In genomic region chr2:189569295-189569925, GRCh38 we compare ENCODE assay signal across 9 cellular contexts. TPM values are rescaled to one million over a fixed set of nuclear protein-coding genes. Genes with fewer than 3 reads are reported as not detected.
A peak's percentile ranks its signal among the peaks of the same experiment; 100 is the strongest.
DNase-seq lines count a peak whose midpoint lies in the region; ATAC-seq and TF ChIP-seq lines count a peak whose summit lies in the region.
"Had no signal": no experiment of that assay in that cellular context is flagged by ENCODE, and none has a peak within 500 bp of the region (broad histone marks: within the 10 kb centered on the region; RNA-seq: fewer than 3 reads in every experiment).

No MANE protein-coding gene starts in this region.

- ATAC-seq in T-helper 17 cell (no peak), heart right ventricle (peak in 7 of 8 donors; percentile 53 to 70 (median 62)), foreskin keratinocyte (no peak)

- H3K27ac ChIP-seq in heart right ventricle: peak overlapping the region in 9 of 10 donors; percentile 21 to 73 (median 46)
- peak overlapping the region in 3 of 4 donors; percentile 7 to 16 (median 10) for H3K27ac ChIP-seq in transverse colon
- H3K27ac ChIP-seq in mesendoderm (ENCODE audit: low read depth, low read length): no peak overlapping the region
- H3K27ac ChIP-seq in foreskin keratinocyte: no peak overlapping the region

- H2BK120ac ChIP-seq in mesendoderm (ENCODE audit: low read depth, low read length): no peak overlapping the region

- peaks cover 23% of the 10 kb centered on the region for H3K36me3 Mint-ChIP-seq in activated naive CD4-positive, alpha-beta T cell treated with anti-CD3 and anti-CD28 coated beads for 36 hours (ENCODE audit: low read depth)
- peaks cover 20% of the 10 kb centered on the region for H3K36me3 Mint-ChIP-seq in T-helper 17 cell (ENCODE audit: low read depth)

- no peak overlapping the region for H3K56ac ChIP-seq in mesendoderm (ENCODE audit: low read length)

- peak in 4 of 9 donors; percentile 34 to 49 (median 42) for TF ChIP-seq CTCF in heart right ventricle (IDR thresholded peaks at IDR 0.05)
- no peak for TF ChIP-seq CTCF in transverse colon (IDR thresholded peaks at IDR 0.05)
- no peak for TF ChIP-seq CTCF in foreskin keratinocyte (conservative IDR thresholded peaks at IDR 0.05)

- no peak overlapping the region for H4K8ac ChIP-seq in mesendoderm (ENCODE audit: low read depth, low read length)

- H3K9me3 Mint-ChIP-seq in activated naive CD4-positive, alpha-beta T cell treated with anti-CD3 and anti-CD28 coated beads for 36 hours: no peaks in the 10 kb centered on the region

- H3K4me1 ChIP-seq in heart right ventricle (peaks cover 6 to 80% (median 52%) of the 10 kb centered on the region in 9 donors), transverse colon (peaks cover 0 to 18% (median 2%) of the 10 kb centered on the region in 4 donors), mesendoderm (ENCODE audit: control insufficient read depth, low read depth, low read length) (no peaks in the 10 kb centered on the region), foreskin keratinocyte (peaks cover 7% of the 10 kb centered on the region)

- H2BK5ac ChIP-seq in mesendoderm (ENCODE audit: low read length): no peak overlapping the region

- CTCF ChIA-PET in activated naive CD4-positive, alpha-beta T cell treated with anti-CD3 and anti-CD28 coated beads for 36 hours (lab: Charles Lee): no interaction called here

- H3K79me1 ChIP-seq in mesendoderm (ENCODE audit: low read length): no peaks in the 10 kb centered on the region

- H3K4ac ChIP-seq in mesendoderm (ENCODE audit: low read depth, low read length): no peak overlapping the region

- H2AK5ac ChIP-seq in mesendoderm (ENCODE audit: low read length): no peak overlapping the region

- no peak overlapping the region for H2BK15ac ChIP-seq in mesendoderm (replicated peaks; ENCODE audit: low read depth)

- H3K36me3 ChIP-seq in heart right ventricle: peaks cover 0 to 100% (median 46%) of the 10 kb centered on the region in 9 donors
- H3K36me3 ChIP-seq in transverse colon: peaks cover 0 to 22% (median 5%) of the 10 kb centered on the region in 4 donors
- no peaks in the 10 kb centered on the region for H3K36me3 ChIP-seq in mesendoderm (ENCODE audit: control insufficient read depth, insufficient read depth, low read length)

- 23 to 30% methylated on average over 1 of the region's 1 CpG for WGBS in heart right ventricle, 2 donors
- 13 to 20% methylated on average over 1 of the region's 1 CpG for WGBS in transverse colon (ENCODE audit: low coverage in 1 of 2), 2 donors
- WGBS in mesendoderm (ENCODE audit: extremely low coverage, insufficient coverage, low lambda C conversion rate): no CpG with 5 or more reads among the region's 1 CpG

- no peak overlapping the region for H3K9ac ChIP-seq in mesendoderm (ENCODE audit: low read length)

- no peak overlapping the region for H4K5ac ChIP-seq in mesendoderm (ENCODE audit: low read length)

- H3K79me2 ChIP-seq in mesendoderm (ENCODE audit: control insufficient read depth, insufficient read depth, low read length): no peaks in the 10 kb centered on the region

- peak overlapping the region; percentile 16 for H3K4me3 Mint-ChIP-seq in activated naive CD4-positive, alpha-beta T cell treated with anti-CD3 and anti-CD28 coated beads for 36 hours
- peak overlapping the region; percentile 73 for H3K4me3 Mint-ChIP-seq in T-helper 17 cell
- H3K4me3 Mint-ChIP-seq: B cell had no signal

- peaks cover 37% of the 10 kb centered on the region for H3K4me1 Mint-ChIP-seq in activated naive CD4-positive, alpha-beta T cell treated with anti-CD3 and anti-CD28 coated beads for 36 hours (ENCODE audit: low read depth)
- H3K4me1 Mint-ChIP-seq in T-helper 17 cell: peaks cover 39% of the 10 kb centered on the region

- TF ChIP-seq POLR2A in transverse colon (IDR thresholded peaks at IDR 0.05): no peak

- H3K4me3 ChIP-seq in heart right ventricle (no peak overlapping the region), transverse colon (no peak overlapping the region), mesendoderm (ENCODE audit: low read length) (no peak overlapping the region)

- no peak for DNase-seq in activated naive CD4-positive, alpha-beta T cell treated with anti-CD3 and anti-CD28 coated beads for 36 hours
- no peak for DNase-seq in activated naive CD4-positive, alpha-beta T cell treated with anti-CD3 and anti-CD28 coated beads, Interleukin-2, amount 50 U/mL, for 16 hours
- DNase-seq in T-helper 17 cell (no peak), heart right ventricle (no peak), transverse colon (no peak), mesendoderm (no peak), foreskin keratinocyte (no peak), NCI-H2081 (lab: John Stamatoyannopoulos, UW) (no peak)

- no peaks in the 10 kb centered on the region for H3K9me3 ChIP-seq in T-helper 17 cell (ENCODE audit: control insufficient read depth, low read length, poor library complexity, severe bottlenecking)
- H3K9me3 ChIP-seq in heart right ventricle: no peaks in the 10 kb centered on the region
- H3K9me3 ChIP-seq in transverse colon: no peaks in the 10 kb centered on the region

- TF ChIP-seq EP300 in transverse colon (IDR thresholded peaks at IDR 0.05; ENCODE audit: low read depth): no peak

- intact Hi-C loops in activated naive CD4-positive, alpha-beta T cell treated with anti-CD3 and anti-CD28 coated beads for 36 hours (cut with micrococcal nuclease): no loop called here
- intact Hi-C loops in heart right ventricle (cut with DNase I) (loop anchor here in 2 of 10 donors (5.0 to 10.0 kb wide), 2 partner anchors 95 to 102 kb away; no protein-coding TSS in a partner anchor), transverse colon (cut with DNase I; ENCODE audit: low total_unique reads) (no loop called here)

- no peaks in the 10 kb centered on the region for H3K27me3 Mint-ChIP-seq in activated naive CD4-positive, alpha-beta T cell treated with anti-CD3 and anti-CD28 coated beads for 36 hours (ENCODE audit: low read depth)
- no peaks in the 10 kb centered on the region for H3K27me3 Mint-ChIP-seq in T-helper 17 cell

- H3K18ac ChIP-seq in mesendoderm (ENCODE audit: low read length): no peak overlapping the region

- H3K27me3 ChIP-seq in heart right ventricle (no peaks in the 10 kb centered on the region), transverse colon (no peaks in the 10 kb centered on the region), mesendoderm (ENCODE audit: insufficient read depth, low read length, poor library complexity) (peaks cover 5% of the 10 kb centered on the region), foreskin keratinocyte (peaks cover 5% of the 10 kb centered on the region)

- peak overlapping the region; percentile 78 for H3K27ac Mint-ChIP-seq in activated naive CD4-positive, alpha-beta T cell treated with anti-CD3 and anti-CD28 coated beads for 36 hours
- H3K27ac Mint-ChIP-seq in T-helper 17 cell: peak overlapping the region; percentile 93
- H3K27ac Mint-ChIP-seq: B cell had no signal

- no peak overlapping the region for H3K4me2 ChIP-seq in mesendoderm (ENCODE audit: low read length)

- in situ Hi-C loops in transverse colon (cut with MboI; ENCODE audit: low pct_ligation_motif_present in 1 of 4, low pct_unique_long_range_greater_than_20kb in 1 of 4, low sequenced_read_pairs in 3 of 4): no loop called here

- H3K23ac ChIP-seq in mesendoderm (ENCODE audit: low read length): no peak overlapping the region

RNA-seq across cellular contexts. Expression of gene SLC40A1, which starts 11.2 kb away (rescaled TPM):
- 1 to 10 TPM; 3.8 to 4.1 TPM for total RNA-seq in activated naive CD4-positive, alpha-beta T cell treated with anti-CD3 and anti-CD28 coated beads for 36 hours
- 10 to 100 TPM; 30.9 to 92.7 TPM for total RNA-seq in T-helper 17 cell
- 10 to 100 TPM; 31.1 to 93.9 (median 47.9) TPM for total RNA-seq in heart right ventricle
- polyA plus RNA-seq in heart right ventricle: 10 to 100 TPM in 1 of 2 donors, 1 to 10 TPM in 1; 9.4 to 15.1 TPM
- 100 to 1,000 TPM in 2 of 4 donors, 10 to 100 TPM in 2; 26.3 to 345 (median 186) TPM for total RNA-seq in transverse colon
- 0.06 TPM for polyA plus RNA-seq in mesendoderm (2013, experiment 1 of 2)
- 0.08 TPM for polyA plus RNA-seq in mesendoderm (2013, experiment 2 of 2)
- 0.04 and 0.07 TPM in 2 replicates for total RNA-seq in foreskin keratinocyte
- polyA plus RNA-seq in foreskin keratinocyte: 0.02 TPM in 2 replicates

Comparison
In these comparisons a context has a peak if more than half of its experiments do, and no peak if none do; other contexts are left out.
1. ATAC-seq: peak in heart right ventricle (7 of 8); none in T-helper 17 cell (single experiment) and foreskin keratinocyte (single experiment).
2. H3K27ac ChIP-seq: peak in heart right ventricle (9 of 10) and transverse colon (3 of 4); none in mesendoderm (single experiment) and foreskin keratinocyte (single experiment).
3. RNA of gene SLC40A1, which starts 11.2 kb away (total RNA-seq): 26.3 to 345 TPM in transverse colon, 30.9 to 92.7 TPM in T-helper 17 cell and 31.1 to 93.9 TPM in heart right ventricle; 3.8 to 4.1 TPM in activated naive CD4-positive, alpha-beta T cell treated with anti-CD3 and anti-CD28 coated beads for 36 hours and 0.04 to 0.07 TPM in foreskin keratinocyte; every median in the first group is over 4 times any median in the second.